23 cellular contexts compared by ENCODE assay signal in genomic region chr2:20531633-20532262, GRCh38.
"Had no signal": no experiment of that assay in that cellular context is flagged by ENCODE, and none has a peak within 500 bp of the region (broad histone marks: within the 10 kb centered on the region; RNA-seq: fewer than 3 reads in every experiment).

No MANE protein-coding gene starts in this region.

- H3K27me3 ChIP-seq: esophagus squamous epithelium, hepatocyte, testis, transverse colon, vagina had no signal

- H3K79me2 ChIP-seq: hepatocyte had no signal

- ATAC-seq: activated T-cell treated with anti-CD3 and anti-CD28 coated beads, Interleukin-2, amount 50 U/mL, for 72 hours; left colon; mucosa of descending colon; stimulated activated naive CD8-positive, alpha-beta T cell treated with anti-CD3 and anti-CD28 coated beads, Interleukin-15, Interleukin-2, amounts not matched to agents 100 U/mL and 50 U/mL, for 24 hours had no signal

- H3K4me1 ChIP-seq: lower lobe of right lung, transverse colon, vagina had no signal

- H3K4me3 ChIP-seq: esophagus squamous epithelium, hepatocyte, lower lobe of right lung, mucosa of descending colon, testis, transverse colon, vagina had no signal

- H3K4me2 ChIP-seq: hepatocyte had no signal

- H2AFZ ChIP-seq: hepatocyte had no signal

- H3K36me3 ChIP-seq: esophagus squamous epithelium, lower lobe of right lung, transverse colon, vagina had no signal

- DNase-seq: activated CD4-positive, alpha-beta T cell treated with anti-CD3 and anti-CD28 coated beads for 4 hours; activated CD4-positive, alpha-beta T cell treated with anti-CD3 and anti-CD28 coated beads, Interleukin-2, amount 50 U/mL, for 4 hours; activated naive CD4-positive, alpha-beta T cell; activated T-cell treated with anti-CD3 and anti-CD28 coated beads for 4 hours; activated T-cell treated with anti-CD3 and anti-CD28 coated beads, Interleukin-2, amount 50 U/mL, for 72 hours; anterior cingulate cortex; effector CD8-positive, alpha-beta T cell; esophagus squamous epithelium; islet precursor cell; left colon; lower lobe of right lung; mesendoderm; mucosa of descending colon; retina; stimulated activated CD4-positive, alpha-beta T cell treated with anti-CD3 and anti-CD28 coated beads, Interleukin-2, amount 100 ng/mL, for 48 hours; stimulated activated naive CD8-positive, alpha-beta T cell treated with anti-CD3 and anti-CD28 coated beads, Interleukin-15, Interleukin-2, amounts not matched to agents 100 U/mL and 50 U/mL, for 24 hours; T-helper 9 cell; testis; transverse colon had no signal

- H3K27ac ChIP-seq: epithelial cell of prostate, esophagus squamous epithelium, hepatocyte, lower lobe of right lung, transverse colon, vagina, VCaP had no signal

- H3K9me3 ChIP-seq: esophagus squamous epithelium, lower lobe of right lung, mucosa of descending colon, testis, transverse colon, vagina had no signal
